Comparison of ENCODE assay signal across 20 cellular contexts in the genomic region with DNA sequence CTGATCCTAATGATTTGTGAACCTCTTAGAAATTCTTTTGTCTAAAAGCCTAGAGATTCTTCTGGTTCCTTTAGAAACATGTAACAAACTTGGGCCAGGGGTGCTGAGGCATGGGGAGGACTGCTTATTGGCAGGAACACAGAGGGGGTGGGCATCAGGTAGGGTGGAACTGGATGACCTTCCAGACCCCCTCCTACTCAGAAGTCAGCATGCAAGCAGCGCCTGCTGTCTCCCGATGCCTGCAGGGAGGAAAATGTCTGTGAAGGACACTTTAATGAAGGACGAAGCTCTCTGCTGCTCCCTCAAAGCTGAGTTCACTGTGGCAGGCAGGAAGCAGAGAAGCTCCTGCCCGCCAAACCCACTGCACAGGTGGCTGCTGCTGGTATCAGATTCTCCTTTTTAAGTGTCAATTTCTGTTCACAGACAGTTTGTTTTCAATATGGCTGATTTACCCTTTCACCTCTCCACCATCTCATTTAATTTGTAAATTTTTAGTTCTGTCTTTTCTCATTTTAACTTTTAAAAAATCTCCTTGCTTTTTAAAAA. TPM values are rescaled to one million over a fixed set of nuclear protein-coding genes. Genes with fewer than 3 reads are reported as not detected.
A peak's percentile ranks its signal among the peaks of the same experiment; 100 is the strongest.
DNase-seq lines count a peak whose midpoint lies in the region; ATAC-seq and TF ChIP-seq lines count a peak whose summit lies in the region.
"Had no signal": no experiment of that assay in that cellular context is flagged by ENCODE, and none has a peak within 500 bp of the region (broad histone marks: within the 10 kb centered on the region; RNA-seq: fewer than 3 reads in every experiment).

No MANE protein-coding gene starts in this region.

- H3K9me3 Mint-ChIP-seq in activated naive CD8-positive, alpha-beta T cell treated with anti-CD3 and anti-CD28 coated beads for 36 hours = peaks cover 4% of the 10 kb centered on the region
- H3K9me3 Mint-ChIP-seq in stimulated activated effector memory CD8-positive, alpha-beta T cell treated with anti-CD3 and anti-CD28 coated beads, Interleukin-12 subunit alpha, Interleukin-12 subunit beta, amount 100 ng/mL, for 72 hours = no peaks in the 10 kb centered on the region
- no peaks in the 10 kb centered on the region for H3K9me3 Mint-ChIP-seq in endothelial cell (ENCODE audit: unreplicated experiment)

- H3K4me3 Mint-ChIP-seq in activated naive CD8-positive, alpha-beta T cell treated with anti-CD3 and anti-CD28 coated beads for 36 hours = no peak overlapping the region
- no peak overlapping the region for H3K4me3 Mint-ChIP-seq in stimulated activated effector memory CD8-positive, alpha-beta T cell treated with anti-CD3 and anti-CD28 coated beads, Interleukin-12 subunit alpha, Interleukin-12 subunit beta, amount 100 ng/mL, for 72 hours
- no peak overlapping the region for H3K4me3 Mint-ChIP-seq in endothelial cell (ENCODE audit: unreplicated experiment)
- H3K4me3 Mint-ChIP-seq: activated B cell treated with CpG ODN at 0.5 μM for 24 hours, CD14-positive monocyte, GM23338 had no signal

- H3K27ac Mint-ChIP-seq in activated naive CD8-positive, alpha-beta T cell treated with anti-CD3 and anti-CD28 coated beads for 36 hours = peak overlapping the region; percentile 40
- peak overlapping the region; percentile 74 for H3K27ac Mint-ChIP-seq in stimulated activated effector memory CD8-positive, alpha-beta T cell treated with anti-CD3 and anti-CD28 coated beads, Interleukin-12 subunit alpha, Interleukin-12 subunit beta, amount 100 ng/mL, for 72 hours
- H3K27ac Mint-ChIP-seq in endothelial cell (ENCODE audit: unreplicated experiment) = no peak overlapping the region
- H3K27ac Mint-ChIP-seq: activated B cell treated with CpG ODN at 0.5 μM for 24 hours, GM23338 had no signal

- no peak for ATAC-seq in stimulated activated effector memory CD8-positive, alpha-beta T cell treated with anti-CD3 and anti-CD28 coated beads, Interleukin-12 subunit alpha, Interleukin-12 subunit beta, amount 100 ng/mL, for 72 hours
- ATAC-seq: GM23338 had no signal

- no peaks in the 10 kb centered on the region for H3K27me3 Mint-ChIP-seq in activated naive CD8-positive, alpha-beta T cell treated with anti-CD3 and anti-CD28 coated beads for 36 hours
- no peaks in the 10 kb centered on the region for H3K27me3 Mint-ChIP-seq in endothelial cell (ENCODE audit: unreplicated experiment)
- H3K27me3 Mint-ChIP-seq: activated B cell treated with CpG ODN at 0.5 μM for 24 hours had no signal

- peaks cover 2% of the 10 kb centered on the region for H3K4me1 Mint-ChIP-seq in activated naive CD8-positive, alpha-beta T cell treated with anti-CD3 and anti-CD28 coated beads for 36 hours
- peaks cover 7% of the 10 kb centered on the region for H3K4me1 Mint-ChIP-seq in stimulated activated effector memory CD8-positive, alpha-beta T cell treated with anti-CD3 and anti-CD28 coated beads, Interleukin-12 subunit alpha, Interleukin-12 subunit beta, amount 100 ng/mL, for 72 hours
- H3K4me1 Mint-ChIP-seq in endothelial cell (ENCODE audit: unreplicated experiment) = peaks cover 9% of the 10 kb centered on the region
- H3K4me1 Mint-ChIP-seq: activated B cell treated with CpG ODN at 0.5 μM for 24 hours, CD14-positive monocyte, GM23338 had no signal

- no peak for TF ChIP-seq CTCF in endothelial cell (IDR thresholded peaks at IDR 0.05; ENCODE audit: unreplicated experiment)

- H3K4me3 ChIP-seq in Jurkat, Clone E6-1 (ENCODE audit: low read length) = peak overlapping the region; percentile 20
- H3K4me3 ChIP-seq in H7 (ENCODE audit: insufficient read depth, low read depth, low read length) = no peak overlapping the region
- H3K4me3 ChIP-seq: esophagus squamous epithelium, GM23338, thyroid gland had no signal

- peaks cover 21% of the 10 kb centered on the region for H3K36me3 Mint-ChIP-seq in activated naive CD8-positive, alpha-beta T cell treated with anti-CD3 and anti-CD28 coated beads for 36 hours
- H3K36me3 Mint-ChIP-seq in stimulated activated effector memory CD8-positive, alpha-beta T cell treated with anti-CD3 and anti-CD28 coated beads, Interleukin-12 subunit alpha, Interleukin-12 subunit beta, amount 100 ng/mL, for 72 hours = peaks cover 89% of the 10 kb centered on the region
- peaks cover 20% of the 10 kb centered on the region for H3K36me3 Mint-ChIP-seq in endothelial cell (ENCODE audit: low read depth, unreplicated experiment)

- peak; percentile 49 for DNase-seq in activated effector memory CD4-positive, alpha-beta T cell treated with anti-CD3 and anti-CD28 coated beads, Interleukin-2, amount 50 U/mL, for 16 hours
- no peak for DNase-seq in activated effector memory CD4-positive, alpha-beta T cell treated with Interleukin-2 at 50 U/mL for 16 hours
- DNase-seq in Jurkat, Clone E6-1 (ENCODE audit: low read depth, low spot score) = peak; percentile 86
- no peak for DNase-seq in activated naive CD8-positive, alpha-beta T cell treated with anti-CD3 and anti-CD28 coated beads for 36 hours
- no peak for DNase-seq in stimulated activated effector memory CD8-positive, alpha-beta T cell treated with anti-CD3 and anti-CD28 coated beads, Interleukin-12 subunit alpha, Interleukin-12 subunit beta, amount 100 ng/mL, for 72 hours (ENCODE audit: low spot score in 2 of 2)
- DNase-seq in endothelial cell (ENCODE audit: low spot score) (no peak), H7 (no peak)
- DNase-seq: activated B cell treated with CpG ODN at 0.5 μM for 24 hours; activated gamma-delta T cell; esophagus squamous epithelium; mesendoderm; NCI-H1417 treated with DMSO at 0.1 percent for 48 hours; NCI-H774; PC-3; SIG-M5; stimulated activated CD4-positive, alpha-beta T cell treated with anti-CD3 and anti-CD28 coated beads, Interleukin-1b, Interleukin-23, amount 100 ng/mL, for 48 hours; stimulated activated naive CD4-positive, alpha-beta T cell treated with Interleukin-2 at 50 U/mL for 16 hours; thyroid gland had no signal

- peaks cover 1% of the 10 kb centered on the region; the same call in 1 of the 2 replicates for H3K36me3 ChIP-seq in H7 (replicated peaks; ENCODE audit: control insufficient read depth, insufficient read depth, low read length)
- H3K36me3 ChIP-seq: thyroid gland had no signal

- H3K27me3 ChIP-seq in H7 (ENCODE audit: control insufficient read depth, insufficient read depth, low read length) = no peaks in the 10 kb centered on the region
- H3K27me3 ChIP-seq: esophagus squamous epithelium, thyroid gland had no signal

RNA-seq across cellular contexts. Expression of a gene that starts 19.4 kb away (rescaled TPM):
- polyA plus RNA-seq in Jurkat, Clone E6-1 (2012; ENCODE audit: insufficient read depth, insufficient read length) = 41.6 TPM
- total RNA-seq in activated naive CD8-positive, alpha-beta T cell treated with anti-CD3 and anti-CD28 coated beads for 36 hours = 10 to 100 TPM; 27.1 to 27.2 TPM
- 21.6 TPM for total RNA-seq in endothelial cell (ENCODE audit: unreplicated experiment)
- total RNA-seq in H7 (2014; rRNA removed; shearing (Covaris generic)) = 19.7 and 28.6 TPM in 2 replicates

RNA-seq across cellular contexts. Expression of a gene that starts 19.4 kb away (rescaled TPM):
- polyA plus RNA-seq in Jurkat, Clone E6-1 (2012; ENCODE audit: insufficient read depth, insufficient read length) = 44.8 TPM
- total RNA-seq in activated naive CD8-positive, alpha-beta T cell treated with anti-CD3 and anti-CD28 coated beads for 36 hours = 10 to 100 TPM; 29.8 to 30.9 TPM
- total RNA-seq in endothelial cell (ENCODE audit: unreplicated experiment) = 33.0 TPM
- 36.3 and 37.1 TPM in 2 replicates for total RNA-seq in H7 (2014; rRNA removed; shearing (Covaris generic))

Comparison
In these comparisons a context has a peak if more than half of its experiments do, and no peak if none do; other contexts are left out.
1. DNase-seq: peak in activated effector memory CD4-positive, alpha-beta T cell treated with anti-CD3 and anti-CD28 coated beads, Interleukin-2, amount 50 U/mL, for 16 hours (single experiment) and Jurkat, Clone E6-1 (single experiment); none in activated effector memory CD4-positive, alpha-beta T cell treated with Interleukin-2 at 50 U/mL for 16 hours (single experiment), activated naive CD8-positive, alpha-beta T cell treated with anti-CD3 and anti-CD28 coated beads for 36 hours (single experiment), stimulated activated effector memory CD8-positive, alpha-beta T cell treated with anti-CD3 and anti-CD28 coated beads, Interleukin-12 subunit alpha, Interleukin-12 subunit beta, amount 100 ng/mL, for 72 hours (0 of 2), endothelial cell (single experiment) and H7 (single experiment).